1 cellular context compared by ENCODE assay signal in the genomic region with DNA sequence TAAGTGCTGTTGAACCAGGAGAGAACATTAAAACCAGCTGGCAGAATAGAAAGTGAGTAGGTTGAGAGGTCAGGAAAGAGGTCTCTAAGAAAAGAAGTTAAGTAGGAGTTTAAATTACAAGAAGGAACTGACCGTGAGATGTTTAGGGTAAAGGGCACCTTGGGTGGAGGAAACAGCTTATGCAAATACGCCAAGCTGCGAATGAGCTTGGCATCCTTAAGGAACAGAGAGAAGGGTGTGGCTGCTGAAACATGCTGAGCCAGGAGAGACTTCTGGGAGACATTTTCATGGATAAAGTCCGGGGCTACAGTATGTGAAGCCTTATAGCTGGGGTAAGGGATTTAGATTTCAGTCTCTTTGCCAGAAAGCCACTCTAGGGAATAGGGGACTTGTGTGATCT.
TF ChIP-seq lines count a peak whose summit lies in the region.

No MANE protein-coding gene starts in this region.

TF ChIP-seq in WTC11, 78 proteins besides CTCF, POLR2A, EP300 and RAD21 (continued from another document):
- no peak for TF ChIP-seq ARID4B (CRISPR knock-in tag; IDR thresholded peaks at IDR 0.05; ENCODE audit: borderline replicate concordance)
